In the genomic region with DNA sequence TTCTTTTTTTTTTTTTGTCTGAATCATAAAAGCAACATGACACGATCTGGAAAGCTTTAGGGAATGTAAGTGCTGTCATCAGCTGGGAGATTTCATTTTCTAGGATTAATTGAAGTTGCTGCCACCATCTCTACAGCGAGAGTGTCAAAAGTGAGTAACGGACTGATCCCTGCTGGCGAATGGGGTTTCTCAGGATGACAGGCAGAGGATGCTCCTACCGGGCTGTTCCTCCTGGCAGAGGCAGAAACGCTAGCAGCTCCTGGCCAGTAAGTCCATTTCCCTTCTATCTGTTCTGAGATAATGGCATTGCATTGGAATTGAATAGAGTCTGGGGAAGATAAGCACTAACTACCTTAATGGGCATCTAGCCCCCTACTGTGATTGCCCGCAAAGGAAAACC, we compare ENCODE assay signal across 23 cellular contexts.
DNase-seq lines count a peak whose midpoint lies in the region; TF ChIP-seq lines count a peak whose summit lies in the region.
"Had no signal": no experiment of that assay in that cellular context is flagged by ENCODE, and none has a peak within 500 bp of the region (broad histone marks: within the 10 kb centered on the region; RNA-seq: fewer than 3 reads in every experiment).

No MANE protein-coding gene starts in this region.

- H3K79me2 ChIP-seq in smooth muscle cell (ENCODE audit: low read depth): no peaks in the 10 kb centered on the region

- H3F3A ChIP-seq in smooth muscle cell (ENCODE audit: low read depth): no peaks in the 10 kb centered on the region

- TF ChIP-seq POLR2A in erythroblast (IDR thresholded peaks at IDR 0.05; ENCODE audit: low read length): no peak

- H4K20me1 ChIP-seq in smooth muscle cell (ENCODE audit: low read depth): no peaks in the 10 kb centered on the region

- H3K27me3 ChIP-seq in adipocyte (replicated peaks; ENCODE audit: control insufficient read depth, insufficient read depth, low read length) (peaks cover 73% of the 10 kb centered on the region), smooth muscle cell (ENCODE audit: low read depth) (peaks cover 24% of the 10 kb centered on the region)
- H3K27me3 ChIP-seq: cardiac muscle cell had no signal

- H3K4me3 ChIP-seq in AG10803 (ENCODE audit: low read length): no peak overlapping the region
- no peak overlapping the region for H3K4me3 ChIP-seq in adipocyte (ENCODE audit: low read length)
- no peak overlapping the region for H3K4me3 ChIP-seq in fibroblast of the aortic adventitia (ENCODE audit: low read depth, low read length)
- H3K4me3 ChIP-seq in smooth muscle cell: no peak overlapping the region
- H3K4me3 ChIP-seq: cardiac muscle cell, SJCRH30, tibial artery had no signal

- H3K4me1 ChIP-seq in adipocyte (ENCODE audit: control insufficient read depth, insufficient read depth, low read length): no peaks in the 10 kb centered on the region
- H3K4me1 ChIP-seq in smooth muscle cell (ENCODE audit: low read depth): peaks cover 6% of the 10 kb centered on the region
- H3K4me1 ChIP-seq: SJCRH30 had no signal

- no peak overlapping the region for H3K9ac ChIP-seq in adipocyte (ENCODE audit: low read length)
- H3K9ac ChIP-seq in smooth muscle cell (ENCODE audit: low read depth): no peak overlapping the region

- WGBS in smooth muscle cell (ENCODE audit: low lambda C conversion rate): 36% methylated on average over 7 of the region's 7 CpGs

- no peak overlapping the region for H2AFZ ChIP-seq in smooth muscle cell (ENCODE audit: low read depth)

- H3K4me2 ChIP-seq in smooth muscle cell: no peak overlapping the region

- no peak for TF ChIP-seq CTCF in AG10803 (conservative IDR thresholded peaks at IDR 0.05; ENCODE audit: low read length)
- TF ChIP-seq CTCF in fibroblast of the aortic adventitia (IDR thresholded peaks at IDR 0.05; ENCODE audit: insufficient read depth, low read length): no peak
- no peak for TF ChIP-seq CTCF in smooth muscle cell (IDR thresholded peaks at IDR 0.05; ENCODE audit: borderline replicate concordance, insufficient read depth, poor library complexity, severe bottlenecking)

- no peaks in the 10 kb centered on the region for H3K36me3 ChIP-seq in adipocyte (ENCODE audit: control insufficient read depth, insufficient read depth, low read length, severe bottlenecking)
- H3K36me3 ChIP-seq in smooth muscle cell (ENCODE audit: low read depth): no peaks in the 10 kb centered on the region
- H3K36me3 ChIP-seq: cardiac muscle cell, SJCRH30, tibial artery had no signal

- H3K9me3 ChIP-seq in adipocyte (ENCODE audit: control insufficient read depth, low read length): no peaks in the 10 kb centered on the region
- no peaks in the 10 kb centered on the region for H3K9me3 ChIP-seq in smooth muscle cell (replicated peaks; ENCODE audit: low read depth)
- H3K9me3 ChIP-seq: SJCRH30, tibial artery had no signal

- DNase-seq in AG10803 (ENCODE audit: low read depth) (peak; percentile 25), HCEC 1CT (peak; percentile 13), adipocyte (ENCODE audit: low read depth) (peak; percentile 14), fibroblast of the aortic adventitia (ENCODE audit: low read depth) (peak; percentile 42), erythroblast (lab: John Stamatoyannopoulos, UW) (no peak), smooth muscle cell (lab: John Stamatoyannopoulos, UW; ENCODE audit: unreplicated experiment) (no peak), germinal center (ENCODE audit: low spot score) (no peak)
- DNase-seq in stimulated activated CD4-positive, alpha-beta T cell treated with anti-CD3 and anti-CD28 coated beads, Interleukin-12 subunit alpha, Interleukin-12 subunit beta, amount 100 ng/mL, for 4 hours: no peak
- DNase-seq: ACHN; activated CD4-positive, alpha-beta memory T cell treated with anti-CD3 and anti-CD28 coated beads, Interleukin-2, amount 10 ng/mL, durations not matched to agents 7 days and 5 days; activated CD4-positive, CD25-positive, alpha-beta regulatory T cell treated with anti-CD3 and anti-CD28 coated beads, Interleukin-2, amount 50 U/mL, for 72 hours; activated effector memory CD4-positive, alpha-beta T cell treated with anti-CD3 and anti-CD28 coated beads, Interleukin-2, amount 50 U/mL, for 16 hours; activated naive CD8-positive, alpha-beta T cell treated with anti-CD3 and anti-CD28 coated beads, Interleukin-2, amount 50 U/mL, for 24 hours; activated T-cell treated with anti-CD3 and anti-CD28 coated beads for 4 hours; Calu3; DND-41; left cardiac atrium; NCI-H2081; nucleus accumbens; retina; SJCRH30 had no signal

- no peak overlapping the region for H3K27ac ChIP-seq in smooth muscle cell (ENCODE audit: low read depth)
- H3K27ac ChIP-seq: cardiac muscle cell, SJCRH30, tibial artery had no signal

Comparison
In these comparisons a context has a peak if more than half of its experiments do, and no peak if none do; other contexts are left out.
1. DNase-seq: peak in AG10803 (single experiment), HCEC 1CT (single experiment), adipocyte (single experiment) and fibroblast of the aortic adventitia (single experiment); none in stimulated activated CD4-positive, alpha-beta T cell treated with anti-CD3 and anti-CD28 coated beads, Interleukin-12 subunit alpha, Interleukin-12 subunit beta, amount 100 ng/mL, for 4 hours (single experiment), erythroblast (0 of 2), smooth muscle cell (single experiment) and germinal center (single experiment).